ENCODE assay signal across 8 cellular contexts in the genomic region with DNA sequence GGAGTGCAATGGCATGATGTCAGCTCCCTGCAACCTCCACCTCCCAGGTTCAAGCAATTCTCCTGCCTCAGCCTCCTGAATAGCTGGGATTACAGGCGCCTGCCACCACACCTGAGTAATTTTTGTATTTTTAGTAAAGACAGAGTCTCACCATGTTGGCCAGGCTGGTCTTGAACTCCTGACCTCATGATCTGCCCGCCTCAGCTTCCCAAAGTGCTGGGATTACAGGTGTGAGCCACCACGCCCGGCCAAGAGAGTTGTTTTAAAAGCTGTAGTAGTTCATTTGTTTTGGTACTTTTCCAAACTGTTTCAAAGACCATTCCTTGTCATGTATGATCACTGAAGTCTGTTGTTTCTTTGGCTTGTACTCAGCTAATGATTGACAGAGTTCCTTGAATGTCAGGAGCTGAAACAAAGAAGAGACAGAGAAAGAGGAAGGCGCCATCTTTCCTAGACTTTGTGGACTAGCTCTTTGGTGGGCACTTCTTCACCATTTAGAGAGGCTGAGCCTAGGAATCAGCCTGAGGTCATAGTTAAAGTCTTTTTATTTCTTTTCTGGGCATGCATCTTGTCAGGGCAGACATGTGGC. TPM values are rescaled to one million over a fixed set of nuclear protein-coding genes. Genes with fewer than 3 reads are reported as not detected.
"Had no signal": no experiment of that assay in that cellular context is flagged by ENCODE, and none has a peak within 500 bp of the region (broad histone marks: within the 10 kb centered on the region; RNA-seq: fewer than 3 reads in every experiment).

No MANE protein-coding gene starts in this region.

RNA-seq across cellular contexts. Expression of a gene that starts 59.2 kb away (rescaled TPM):
- total RNA-seq: LHCN-M2, MCF 10A, NCI-H460, PC-3, Peyer's patch, Right ventricle myocardium superior, SJSA1 had no signal
- polyA plus RNA-seq: SK-N-SH had no signal
